ENCODE assay signal across 25 cellular contexts in the genomic region with DNA sequence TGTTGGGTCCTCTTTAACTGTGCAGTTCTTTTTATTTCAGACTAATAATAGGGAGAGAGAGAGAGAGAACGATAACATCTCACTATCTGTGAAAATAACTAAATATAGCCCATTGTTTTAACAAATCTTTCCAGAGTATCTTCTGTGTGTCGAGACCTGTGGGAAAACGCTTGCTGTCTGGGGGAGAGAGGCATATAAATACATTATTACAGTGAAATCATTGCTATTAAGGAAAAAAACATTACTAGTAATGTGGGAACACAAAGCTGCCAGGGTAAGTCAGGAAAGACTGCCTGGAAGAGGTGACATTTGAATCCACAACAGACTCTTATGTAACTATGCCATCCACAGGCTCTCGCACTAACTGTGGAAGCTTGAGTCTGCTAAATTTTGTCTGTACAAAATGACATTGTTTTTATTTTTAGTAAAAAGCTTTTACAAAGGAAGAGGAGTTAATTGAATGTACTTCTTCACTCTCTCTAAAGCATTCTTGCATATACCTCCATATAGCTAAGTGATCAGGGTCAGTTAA. TPM values are rescaled to one million over a fixed set of nuclear protein-coding genes. Genes with fewer than 3 reads are reported as not detected.
DNase-seq lines count a peak whose midpoint lies in the region; ATAC-seq, FAIRE-seq and TF ChIP-seq lines count a peak whose summit lies in the region.
"Had no signal": no experiment of that assay in that cellular context is flagged by ENCODE, and none has a peak within 500 bp of the region (broad histone marks: within the 10 kb centered on the region; RNA-seq: fewer than 3 reads in every experiment).

No MANE protein-coding gene starts in this region.

- TF ChIP-seq CTCF in PC-9 (conservative IDR thresholded peaks at IDR 0.05), result no peak
- no peak for TF ChIP-seq CTCF in K562 (IDR thresholded peaks at IDR 0.05 in 2 of 3, conservative IDR thresholded peaks at IDR 0.05 in 1 of 3; ENCODE audit: insufficient read depth in 2 of 3, low read depth in 1 of 3, low read length in 3 of 3)
- no peak for TF ChIP-seq CTCF in hepatocyte (IDR thresholded peaks at IDR 0.05; ENCODE audit: poor library complexity)
- no peak for TF ChIP-seq CTCF in neural crest cell (conservative IDR thresholded peaks at IDR 0.05)

- ATAC-seq in K562, result no peak
- ATAC-seq: activated T-helper 17 cell treated with anti-CD3 and anti-CD28 coated beads, Interleukin-2, amount 50 U/mL, for 72 hours had no signal

- TF ChIP-seq POLR2A in K562 (conservative IDR thresholded peaks at IDR 0.05), result no peak

- H3K4me3 ChIP-seq in PC-9, result no peak overlapping the region
- H3K4me3 ChIP-seq in K562, result no peak overlapping the region
- H3K4me3 ChIP-seq in hepatocyte, result no peak overlapping the region
- H3K4me3 ChIP-seq: breast epithelium, Peyer's patch, right lobe of liver, suprapubic skin had no signal

- H3K79me2 ChIP-seq in PC-9 (ENCODE audit: low read depth) (no peaks in the 10 kb centered on the region), K562 (ENCODE audit: control insufficient read depth, insufficient read depth, low read length) (no peaks in the 10 kb centered on the region), hepatocyte (no peaks in the 10 kb centered on the region)

- H3K4me1 Mint-ChIP-seq in neural crest cell, result peaks cover 10% of the 10 kb centered on the region
- H3K4me1 Mint-ChIP-seq in activated naive CD4-positive, alpha-beta T cell treated with anti-CD3 and anti-CD28 coated beads for 36 hours (ENCODE audit: low read depth), result no peaks in the 10 kb centered on the region
- H3K4me1 Mint-ChIP-seq: activated T-helper 17 cell treated with anti-CD3 and anti-CD28 coated beads, Interleukin-2, amount 50 U/mL, for 72 hours; CD14-positive monocyte had no signal

- DNase-seq in PC-9, result no peak
- DNase-seq in K562 (ENCODE audit: extremely low read depth in 1 of 4, low spot score in 3 of 4), result no peak
- DNase-seq in hepatocyte (ENCODE audit: low spot score), result no peak
- no peak for DNase-seq in neural crest cell (ENCODE audit: low read depth, low spot score)
- DNase-seq in NCI-H2171 treated with DMSO at 0.1 percent for 48 hours (lab: John Stamatoyannopoulos, UW), result no peak
- DNase-seq in NCI-H2196 treated with DMSO at 0.1 percent for 48 hours (lab: John Stamatoyannopoulos, UW; ENCODE audit: unreplicated experiment), result no peak
- no peak for DNase-seq in activated naive CD4-positive, alpha-beta T cell treated with anti-CD3 and anti-CD28 coated beads for 36 hours
- no peak for DNase-seq in UCSD-AML1 (lab: John Stamatoyannopoulos, UW; ENCODE audit: unreplicated experiment)
- DNase-seq: activated CD4-positive, alpha-beta T cell treated with anti-CD3 and anti-CD28 coated beads for 48 hours; activated naive CD4-positive, alpha-beta T cell treated with anti-CD3 and anti-CD28 coated beads, Interleukin-2, amount 50 U/mL, for 16 hours; effector memory CD4-positive, alpha-beta T cell; HCEC 1CT; MV-4-11; NCI-H1436 treated with DMSO at 0.1 percent for 48 hours; Peyer's patch; SIG-M5; stimulated activated CD4-positive, alpha-beta T cell treated with anti-CD3 and anti-CD28 coated beads, Interleukin-4, amount 100 ng/mL, for 4 hours; T-helper 9 cell had no signal

- in situ Hi-C loops in K562 (cut with MboI), result no loop called here

- H3K27ac ChIP-seq in PC-9, result no peak overlapping the region
- peak overlapping the region; percentile 33; the same call in 1 of the 3 replicates for H3K27ac ChIP-seq in K562 (ENCODE audit: extremely low read depth, low read depth, low read length)
- H3K27ac ChIP-seq in hepatocyte, result peak overlapping the region; percentile 41
- H3K27ac ChIP-seq: breast epithelium, Peyer's patch, right lobe of liver, suprapubic skin, VCaP had no signal

- H3K27me3 ChIP-seq in PC-9 (ENCODE audit: insufficient read depth, low read depth) (no peaks in the 10 kb centered on the region), K562 (ENCODE audit: control insufficient read depth in 2 of 2, insufficient read depth in 2 of 2, low read length in 2 of 2) (no peaks in the 10 kb centered on the region), hepatocyte (no peaks in the 10 kb centered on the region)
- H3K27me3 ChIP-seq: breast epithelium, Peyer's patch, right lobe of liver, suprapubic skin had no signal

- H3K27me3 Mint-ChIP-seq in neural crest cell (ENCODE audit: low read depth), result no peaks in the 10 kb centered on the region
- H3K27me3 Mint-ChIP-seq in activated naive CD4-positive, alpha-beta T cell treated with anti-CD3 and anti-CD28 coated beads for 36 hours (ENCODE audit: low read depth), result no peaks in the 10 kb centered on the region
- H3K27me3 Mint-ChIP-seq: activated T-helper 17 cell treated with anti-CD3 and anti-CD28 coated beads, Interleukin-2, amount 50 U/mL, for 72 hours had no signal

- no peak for FAIRE-seq in K562 (lab: Jason Lieb, UNC)
- FAIRE-seq: colon had no signal

- WGBS in K562 (ENCODE audit: insufficient coverage, low coverage, missing lambda C conversion rate), result 68% methylated on average over 4 of the region's 4 CpGs
- WGBS in hepatocyte (ENCODE audit: low lambda C conversion rate, missing lambda C conversion rate), result 87% methylated on average over 4 of the region's 4 CpGs

- peak overlapping the region; percentile 10 for H3K27ac Mint-ChIP-seq in neural crest cell (ENCODE audit: unreplicated experiment)
- H3K27ac Mint-ChIP-seq in activated naive CD4-positive, alpha-beta T cell treated with anti-CD3 and anti-CD28 coated beads for 36 hours, result no peak overlapping the region
- H3K27ac Mint-ChIP-seq: activated T-helper 17 cell treated with anti-CD3 and anti-CD28 coated beads, Interleukin-2, amount 50 U/mL, for 72 hours had no signal

- no peaks in the 10 kb centered on the region for H3K9me3 ChIP-seq in PC-9 (ENCODE audit: insufficient read depth, low read depth)
- H3K9me3 ChIP-seq in K562 (replicated peaks; ENCODE audit: control insufficient read depth, insufficient read depth, low read depth, low read length), result no peaks in the 10 kb centered on the region
- no peaks in the 10 kb centered on the region for H3K9me3 ChIP-seq in hepatocyte (ENCODE audit: low read depth)
- H3K9me3 ChIP-seq: breast epithelium, Peyer's patch, right lobe of liver, suprapubic skin had no signal

- TF ChIP-seq EP300 in K562 (IDR thresholded peaks at IDR 0.05; ENCODE audit: low read length), result no peak

- no peaks in the 10 kb centered on the region for H4K20me1 ChIP-seq in PC-9 (ENCODE audit: insufficient read depth)
- no peaks in the 10 kb centered on the region for H4K20me1 ChIP-seq in K562 (replicated peaks; ENCODE audit: control insufficient read depth, insufficient read depth, low read length)
- no peaks in the 10 kb centered on the region for H4K20me1 ChIP-seq in hepatocyte (ENCODE audit: insufficient read depth, poor library complexity, severe bottlenecking)

- H2AFZ ChIP-seq in PC-9 (no peak overlapping the region; the same call in 1 of the 2 replicates), K562 (ENCODE audit: low read depth, low read length) (no peak overlapping the region), hepatocyte (no peak overlapping the region)

- no peaks in the 10 kb centered on the region for H3K36me3 ChIP-seq in PC-9 (ENCODE audit: low read depth)
- H3K36me3 ChIP-seq in K562 (ENCODE audit: control insufficient read depth, insufficient read depth, low read length), result peaks cover 22% of the 10 kb centered on the region; the same call in 2 of the 3 replicates
- H3K36me3 ChIP-seq in hepatocyte (replicated peaks; ENCODE audit: insufficient read depth, low read depth), result no peaks in the 10 kb centered on the region

- no peak overlapping the region for H3K4me3 Mint-ChIP-seq in neural crest cell
- H3K4me3 Mint-ChIP-seq in activated naive CD4-positive, alpha-beta T cell treated with anti-CD3 and anti-CD28 coated beads for 36 hours, result no peak overlapping the region
- H3K4me3 Mint-ChIP-seq: activated T-helper 17 cell treated with anti-CD3 and anti-CD28 coated beads, Interleukin-2, amount 50 U/mL, for 72 hours; CD14-positive monocyte had no signal

- CTCF ChIA-PET in PC-9 (lab: Charles Lee), result interaction anchor here (1.1 kb wide), 1 partner anchor 130 kb away, joined by 4 read pairs; no protein-coding TSS in a partner anchor
- CTCF ChIA-PET in K562 (lab: Yijun Ruan, JAX; ENCODE audit: low intra/inter-chr PET ratio), result interaction anchor here (0.7 kb wide), 1 partner anchor 448 kb away, joined by 3 read pairs; no protein-coding TSS in a partner anchor
- CTCF ChIA-PET in activated naive CD4-positive, alpha-beta T cell treated with anti-CD3 and anti-CD28 coated beads for 36 hours (lab: Charles Lee), result interaction anchor here (0.6 to 2.6 kb wide), 4 partner anchors 9 to 360 kb away, joined by 3 to 14 read pairs (median 3); a partner anchor contains a TSS

- H3K4me1 ChIP-seq in PC-9 (replicated peaks; ENCODE audit: insufficient read depth) (0 out of 2 replicates have a peak, but pooled peaks cover 17% of the 10 kb centered on the region), K562 (replicated peaks in 1 of 2; ENCODE audit: control insufficient read depth in 2 of 2, insufficient read depth in 2 of 2, low read length in 2 of 2) (peaks cover 0 to 9% of the 10 kb centered on the region in 2 experiments; a peak in 2 of 5 replicates), hepatocyte (ENCODE audit: insufficient read depth) (no peaks in the 10 kb centered on the region)
- H3K4me1 ChIP-seq: breast epithelium, Peyer's patch, right lobe of liver, suprapubic skin had no signal

- H3K9me1 ChIP-seq in K562 (ENCODE audit: control insufficient read depth, insufficient read depth, low read length), result no peaks in the 10 kb centered on the region

- H3F3A ChIP-seq in PC-9 (ENCODE audit: insufficient read depth, low read depth), result no peaks in the 10 kb centered on the region

- TF ChIP-seq RAD21 in K562 (CRISPR knock-in tag; conservative IDR thresholded peaks at IDR 0.05 in 1 of 2, IDR thresholded peaks at IDR 0.05 in 1 of 2), result no peak

- H3K4me2 ChIP-seq in PC-9 (peak overlapping the region; percentile 42), K562 (ENCODE audit: insufficient read depth, low read length) (no peak overlapping the region), hepatocyte (no peak overlapping the region)

- peak overlapping the region in 1 of 2 experiments; percentile 39; a peak in 1 of 4 replicates for H3K9ac ChIP-seq in K562 (ENCODE audit: insufficient read depth in 1 of 2, low read depth in 2 of 2, low read length in 2 of 2)

- H3K9me3 Mint-ChIP-seq in neural crest cell, result no peaks in the 10 kb centered on the region
- no peaks in the 10 kb centered on the region for H3K9me3 Mint-ChIP-seq in activated naive CD4-positive, alpha-beta T cell treated with anti-CD3 and anti-CD28 coated beads for 36 hours
- H3K9me3 Mint-ChIP-seq: activated T-helper 17 cell treated with anti-CD3 and anti-CD28 coated beads, Interleukin-2, amount 50 U/mL, for 72 hours; CD14-positive monocyte had no signal

- POLR2A ChIA-PET in PC-9 (lab: Charles Lee; ENCODE audit: unreplicated experiment), result no interaction called here
- POLR2A ChIA-PET in K562 (lab: Yijun Ruan, JAX), result interaction anchor here (0.7 to 1.1 kb wide), 2 partner anchors 11 to 287 kb away, joined by 3 to 4 read pairs; no protein-coding TSS in a partner anchor

- intact Hi-C loops in PC-9 (cut with micrococcal nuclease; ENCODE audit: unreplicated experiment) (loop anchor here (2.0 kb wide), 1 partner anchor 128 kb away; a partner anchor contains a TSS), K562 (cut with micrococcal nuclease) (loop anchor here (1.0 kb wide), 1 partner anchor 89 kb away; no protein-coding TSS in a partner anchor)
- intact Hi-C loops in activated naive CD4-positive, alpha-beta T cell treated with anti-CD3 and anti-CD28 coated beads for 36 hours (cut with micrococcal nuclease), result no loop called here

- H3K36me3 Mint-ChIP-seq in neural crest cell (ENCODE audit: low read depth), result peaks cover 16% of the 10 kb centered on the region
- peaks cover 4% of the 10 kb centered on the region for H3K36me3 Mint-ChIP-seq in activated naive CD4-positive, alpha-beta T cell treated with anti-CD3 and anti-CD28 coated beads for 36 hours (ENCODE audit: low read depth)

- BruUV-seq in PC-9 (replicated peaks; lab: Mats Ljungman, UMichigan), result no TSS peak
- BruUV-seq in K562 (replicated peaks; lab: Mats Ljungman, UMichigan), result no TSS peak

- H3K9me2 ChIP-seq in PC-9 (ENCODE audit: insufficient read depth), result no peaks in the 10 kb centered on the region
- no peaks in the 10 kb centered on the region for H3K9me2 ChIP-seq in hepatocyte (replicated peaks; ENCODE audit: insufficient read depth)

RNA-seq across cellular contexts. Expression of a gene that starts 59.8 kb away (rescaled TPM):
- total RNA-seq in PC-9 (2021) (526 and 559 TPM in 2 replicates), K562 (2014; rRNA removed) (239 and 254 TPM in 2 replicates), K562 (2014; rRNA removed; fragmentation: Illumina TruSeq; extraction: Trizol) (152 and 177 TPM in 2 replicates), K562 (2015; rRNA removed; fragmentation: Illumina TruSeq; extraction: Trizol) (191 and 200 TPM in 2 replicates), K562 (2021) (339 and 353 TPM in 2 replicates), hepatocyte (86.8 and 103 TPM in 2 replicates), neural crest cell (484 and 496 TPM in 2 replicates)
- 148 and 225 TPM in 2 replicates for total RNA-seq in K562 (2011; cell fraction: chromatin; rRNA removed; ENCODE audit: low replicate concordance)
- 169 and 177 TPM in 2 replicates for total RNA-seq in K562 (2011; cell fraction: nucleolus; rRNA removed)
- total RNA-seq in K562 (2011; cell fraction: nucleoplasm; rRNA removed), result 160 and 163 TPM in 2 replicates
- polyA plus RNA-seq in K562 (2011; rRNA removed) (185 and 229 TPM in 2 replicates), K562 (2014; fragmentation: Illumina TruSeq; extraction: Trizol) (402 and 513 TPM in 2 replicates), K562 (2014; fragmentation: Nextera tagmentation; extraction: Ambion mirVana) (100 to 1,000 TPM; 292 to 542 TPM), K562 (2014; rRNA removed) (257 and 270 TPM in 2 replicates), hepatocyte (98.7 and 103 TPM in 2 replicates)
- 256 and 298 TPM in 2 replicates for polyA plus RNA-seq in K562 (2011; cell fraction: cytosol; rRNA removed)
- 137 and 184 TPM in 2 replicates for polyA plus RNA-seq in K562 (2011; cell fraction: nucleus; rRNA removed)
- polyA plus RNA-seq in K562 (2012), result 387 and 522 TPM in 2 replicates
- polyA minus RNA-seq in K562 (2011; rRNA and poly(A)+ RNA removed), result 230 and 264 TPM in 2 replicates
- polyA minus RNA-seq in K562 (2011; cell fraction: cytosol; rRNA and poly(A)+ RNA removed), result 167 and 254 TPM in 2 replicates
- 47.3 and 81.1 TPM in 2 replicates for polyA minus RNA-seq in K562 (2011; cell fraction: nucleus; rRNA and poly(A)+ RNA removed)
- total RNA-seq in activated naive CD4-positive, alpha-beta T cell treated with anti-CD3 and anti-CD28 coated beads for 36 hours, result 100 to 1,000 TPM in 1 of 2 experiments, 10 to 100 TPM in 1; 94.8 to 101 TPM
